In the genomic region with DNA sequence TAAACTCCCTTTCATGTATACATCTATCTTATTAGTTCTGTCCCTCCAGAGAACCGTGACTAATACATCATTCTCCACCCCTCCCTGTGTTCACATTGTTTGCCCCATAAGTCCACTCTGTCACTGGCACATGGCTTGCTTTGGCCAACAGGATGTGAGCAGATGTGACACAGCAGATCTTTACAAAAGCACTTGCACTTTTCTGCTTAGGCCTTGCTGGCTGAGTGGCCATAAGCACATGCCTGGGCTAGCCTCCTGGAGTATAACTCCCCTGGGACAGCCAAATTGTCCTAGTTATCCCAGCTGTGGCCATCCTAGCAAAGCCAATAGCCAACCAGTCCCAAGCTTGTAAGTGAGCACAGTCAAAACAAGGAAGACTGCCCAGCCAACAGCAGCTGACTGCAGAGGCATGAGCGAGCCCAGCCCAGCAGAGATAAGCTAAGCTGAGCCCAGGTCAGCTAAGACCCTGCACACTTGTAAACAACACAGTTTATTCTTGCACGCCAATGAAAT, we compare ENCODE assay signal across 8 cellular contexts. TPM values are rescaled to one million over a fixed set of nuclear protein-coding genes. Genes with fewer than 3 reads are reported as not detected.
DNase-seq lines count a peak whose midpoint lies in the region; ATAC-seq, FAIRE-seq and TF ChIP-seq lines count a peak whose summit lies in the region.

No MANE protein-coding gene starts in this region.

- no peak for TF ChIP-seq RAD21 in GM12878 (IDR thresholded peaks at IDR 0.05; ENCODE audit: insufficient read depth, low read depth, low read length)

- no peaks in the 10 kb centered on the region for H3K36me3 ChIP-seq in GM12878 (ENCODE audit: control insufficient read depth in 2 of 2, insufficient read depth in 2 of 2, low read length in 1 of 2)

- no peak for TF ChIP-seq POLR2A in GM12878 (IDR thresholded peaks at IDR 0.05; ENCODE audit: low read depth, low read length)

- H3K4me1 ChIP-seq in GM12878 (ENCODE audit: control insufficient read depth, insufficient read depth, low read length): 0 out of 2 replicates have a peak, but pooled peaks cover 2% of the 10 kb centered on the region

- no peaks in the 10 kb centered on the region for H3K27me3 ChIP-seq in GM12878 (replicated peaks in 1 of 2; ENCODE audit: control insufficient read depth in 2 of 2, insufficient read depth in 2 of 2, low read length in 1 of 2)

- H3K9me3 Mint-ChIP-seq in nephron: peaks cover 15% of the 10 kb centered on the region

- 45% methylated on average over 3 of the region's 3 CpGs for whole genome bisulfite sequencing in GM12878 (ENCODE audit: insufficient coverage, insufficient replicate concordance, low lambda C conversion rate, missing lambda C conversion rate)

- H3K9ac ChIP-seq in GM12878 (ENCODE audit: control insufficient read depth, insufficient read depth, low read length): no peak overlapping the region

- H4K20me1 ChIP-seq in GM12878 (ENCODE audit: control insufficient read depth, insufficient read depth): no peaks in the 10 kb centered on the region

- FAIRE-seq in GM12878 (lab: Jason Lieb, UNC): no peak

- H3K4me2 ChIP-seq in GM12878 (ENCODE audit: control insufficient read depth, insufficient read depth): no peak overlapping the region

- H3K4me3 ChIP-seq in GM12878: no peak overlapping the region

- peaks cover 16% of the 10 kb centered on the region for H3K27me3 Mint-ChIP-seq in nephron (ENCODE audit: low read depth)

- DNase-seq in GM12878 (ENCODE audit: low read depth, low spot score): no peak
- no peak for DNase-seq in mesenteric fat pad (ENCODE audit: low spot score)
- no peak for DNase-seq in activated CD4-positive, alpha-beta T cell treated with anti-CD3 and anti-CD28 coated beads, Interleukin-2, amount 50 U/mL, for 4 hours
- no peak for DNase-seq in DMS114 treated with DMSO at 0.1 percent for 48 hours (lab: John Stamatoyannopoulos, UW; ENCODE audit: unreplicated experiment)

- in situ Hi-C loops in GM12878 (cut with MboI): loop anchor here (25.0 kb wide), 1 partner anchor 1744 kb away; no protein-coding TSS in a partner anchor

- peak overlapping the region; percentile 34 to 86 (median 54) for H3K27ac Mint-ChIP-seq in nephron

- ATAC-seq in GM18868 (IDR thresholded peaks at IDR 0.05; ENCODE audit: unreplicated experiment) (peak; percentile 71), HG03175 (IDR thresholded peaks at IDR 0.05; ENCODE audit: unreplicated experiment) (peak; percentile 66), GM12878 (peak; percentile 72), GM21529 (IDR thresholded peaks at IDR 0.05; ENCODE audit: unreplicated experiment) (no peak)

- RAD21 ChIA-PET in GM12878 (lab: Charles Lee; ENCODE audit: unreplicated experiment): no interaction called here

- peak overlapping the region; percentile 50 for H2AFZ ChIP-seq in GM12878 (ENCODE audit: control insufficient read depth, low read depth, low read length)

- POLR2A ChIA-PET in GM12878 (lab: Charles Lee): interaction anchor here (0.6 kb wide), 1 partner anchor 27 kb away, joined by 3 read pairs; no protein-coding TSS in a partner anchor

- peaks cover 7% of the 10 kb centered on the region for H3K9me3 ChIP-seq in GM12878 (replicated peaks; ENCODE audit: control insufficient read depth, insufficient read depth, low read length)

- no TSS peak for BruUV-seq in GM12878 (replicated peaks; lab: Mats Ljungman, UMichigan)

- SMC1A ChIA-PET in GM12878 (lab: Charles Lee; ENCODE audit: uncharacterized antibody, unreplicated experiment): interaction anchor here (1.1 to 1.5 kb wide), 2 partner anchors 12 to 28 kb away, joined by 4 to 5 read pairs; no protein-coding TSS in a partner anchor

- H3K27ac ChIP-seq in GM12878 (ENCODE audit: control insufficient read depth, insufficient read depth): no peak overlapping the region

- TF ChIP-seq EP300 in GM12878 (IDR thresholded peaks at IDR 0.05; ENCODE audit: borderline replicate concordance in 1 of 2, control insufficient read depth in 1 of 2, low read depth in 2 of 2, low read length in 2 of 2): no peak

- no peaks in the 10 kb centered on the region for H3K36me3 Mint-ChIP-seq in nephron (ENCODE audit: low read depth)

- CTCF ChIA-PET in GM12878 (lab: Yijun Ruan, JAX): interaction anchor here (1.3 to 1.6 kb wide), 2 partner anchors 9 to 95 kb away, joined by 3 to 4 read pairs; no protein-coding TSS in a partner anchor

- no peaks in the 10 kb centered on the region for H3K79me2 ChIP-seq in GM12878 (ENCODE audit: control insufficient read depth, insufficient read depth, low read length)

- TF ChIP-seq CTCF in GM12878 (IDR thresholded peaks at IDR 0.05 in 2 of 3, conservative IDR thresholded peaks at IDR 0.05 in 1 of 3; ENCODE audit: control insufficient read depth in 2 of 3, extremely low read depth in 1 of 3, insufficient read depth in 1 of 3, low read depth in 3 of 3, low read length in 3 of 3) (no peak), nephron (IDR thresholded peaks at IDR 0.05; ENCODE audit: unreplicated experiment in 3 of 3) (no peak)

- H3K4me1 Mint-ChIP-seq in nephron: peaks cover 39% of the 10 kb centered on the region

- H3K4me3 Mint-ChIP-seq in nephron: peak overlapping the region in 1 of 3 experiments; percentile 15

- intact Hi-C loops in GM12878 (cut with micrococcal nuclease; ENCODE audit: unreplicated experiment): no loop called here

TF ChIP-seq in GM12878, 131 proteins besides CTCF, POLR2A, EP300 and RAD21:
- TF ChIP-seq ZNF217 (IDR thresholded peaks at IDR 0.05) (no peak), GATAD2B (conservative IDR thresholded peaks at IDR 0.05; ENCODE audit: low read depth) (no peak), CHD2 (IDR thresholded peaks at IDR 0.05; ENCODE audit: borderline replicate concordance, low read depth, low read length) (no peak), CHD1 (IDR thresholded peaks at IDR 0.05; ENCODE audit: low read depth, low read length) (no peak)
- TF ChIP-seq, protein P1, sequence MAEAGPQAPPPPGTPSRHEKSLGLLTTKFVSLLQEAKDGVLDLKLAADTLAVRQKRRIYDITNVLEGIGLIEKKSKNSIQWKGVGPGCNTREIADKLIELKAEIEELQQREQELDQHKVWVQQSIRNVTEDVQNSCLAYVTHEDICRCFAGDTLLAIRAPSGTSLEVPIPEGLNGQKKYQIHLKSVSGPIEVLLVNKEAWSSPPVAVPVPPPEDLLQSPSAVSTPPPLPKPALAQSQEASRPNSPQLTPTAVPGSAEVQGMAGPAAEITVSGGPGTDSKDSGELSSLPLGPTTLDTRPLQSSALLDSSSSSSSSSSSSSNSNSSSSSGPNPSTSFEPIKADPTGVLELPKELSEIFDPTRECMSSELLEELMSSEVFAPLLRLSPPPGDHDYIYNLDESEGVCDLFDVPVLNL (IDR thresholded peaks at IDR 0.05; ENCODE audit: low read depth, low read length): no peak

RNA-seq across cellular contexts. Expression of gene RCN1, which starts 9.7 kb away (rescaled TPM):
- 72.5 and 78.0 TPM in 2 replicates for total RNA-seq in GM12878 (2013; cell fraction: nucleolus; rRNA removed)
- 50.2 and 54.7 TPM in 2 replicates for total RNA-seq in GM12878 (2014; rRNA removed)
- total RNA-seq in GM12878 (2014; rRNA removed; fragmentation: Illumina TruSeq; extraction: Trizol): 61.1 and 61.5 TPM in 2 replicates
- 51.2 and 52.8 TPM in 2 replicates for total RNA-seq in GM12878 (2021)
- 35.9 TPM for polyA plus RNA-seq in GM12878 (2011; ENCODE audit: low read depth)
- polyA plus RNA-seq in GM12878 (2011; rRNA removed): 73.1 and 103 TPM in 2 replicates
- 25.5 and 27.0 TPM in 2 replicates for polyA plus RNA-seq in GM12878 (2011; cell fraction: cytosol; rRNA removed)
- 42.9 and 49.0 TPM in 2 replicates for polyA plus RNA-seq in GM12878 (2011; cell fraction: nucleus; rRNA removed)
- polyA plus RNA-seq in GM12878 (2012): 50.1 and 52.4 TPM in 2 replicates
- polyA plus RNA-seq in GM12878 (2014; fragmentation: Illumina TruSeq; extraction: Trizol): 62.5 and 86.8 TPM in 2 replicates
- 10 to 100 TPM; 17.6 to 37.4 TPM for polyA plus RNA-seq in GM12878 (2014; fragmentation: Nextera tagmentation; extraction: Ambion mirVana)
- 44.1 and 49.5 TPM in 2 replicates for polyA plus RNA-seq in GM12878 (2014; rRNA removed)
- polyA plus RNA-seq in GM12878 (2016; fragmentation: Nextera tagmentation; extraction: Ambion mirVana): 10 to 100 TPM; 70.9 to 76.7 TPM
- 24.5 and 33.3 TPM in 2 replicates for polyA minus RNA-seq in GM12878 (2011; rRNA and poly(A)+ RNA removed)
- polyA minus RNA-seq in GM12878 (2011; cell fraction: cytosol; rRNA and poly(A)+ RNA removed): 19.1 and 21.6 TPM in 2 replicates
- polyA minus RNA-seq in GM12878 (2011; cell fraction: nucleus; rRNA and poly(A)+ RNA removed): 18.5 and 26.6 TPM in 2 replicates
- 133 TPM for total RNA-seq in mesenteric fat pad
